1 cellular context compared by ENCODE assay signal in the genomic region with DNA sequence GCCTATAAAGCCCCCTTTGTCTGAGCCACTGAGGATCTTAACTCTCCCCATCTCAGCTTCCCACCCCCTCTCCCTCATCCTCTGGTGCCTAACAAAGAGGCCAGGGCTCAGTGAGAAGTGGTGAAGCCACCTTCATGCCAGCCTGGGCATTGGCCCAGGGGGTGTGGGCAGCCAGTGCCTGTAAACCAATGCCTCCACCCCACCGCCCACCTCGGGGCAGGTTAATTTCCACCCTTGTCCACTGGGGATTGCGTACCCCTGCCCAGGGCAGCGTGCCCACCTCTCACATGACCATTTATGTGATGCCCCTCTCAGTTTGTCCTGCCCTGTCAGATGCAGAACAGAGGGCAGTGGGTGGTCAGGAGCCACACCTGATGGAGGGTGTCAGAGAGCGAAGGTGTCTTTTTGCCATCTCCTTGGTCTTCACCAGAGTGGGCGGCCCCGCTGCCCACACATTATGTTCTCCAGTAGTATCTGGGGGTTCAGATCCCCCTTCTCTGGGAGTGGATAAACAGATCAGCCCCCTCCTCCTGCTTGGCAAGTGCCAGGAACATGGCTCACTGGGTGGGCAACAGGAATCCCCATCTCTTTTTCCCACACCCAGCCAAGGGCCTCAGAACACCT.
TF ChIP-seq lines count a peak whose summit lies in the region.

No MANE protein-coding gene starts in this region.

TF ChIP-seq in Ishikawa, 13 proteins besides CTCF, POLR2A, EP300 and RAD21:
- TF ChIP-seq ZBTB7A (IDR thresholded peaks at IDR 0.05; ENCODE audit: low read depth) (peak; percentile 53), TAF1 (IDR thresholded peaks at IDR 0.05; ENCODE audit: low read depth) (no peak), NFIC (IDR thresholded peaks at IDR 0.05) (no peak), EGR1 (IDR thresholded peaks at IDR 0.05) (no peak), YY1 (IDR thresholded peaks at IDR 0.05; ENCODE audit: low read depth) (no peak), FOXM1 (IDR thresholded peaks at IDR 0.05; ENCODE audit: borderline replicate concordance, low read depth) (no peak)
- TF ChIP-seq, protein P1, sequence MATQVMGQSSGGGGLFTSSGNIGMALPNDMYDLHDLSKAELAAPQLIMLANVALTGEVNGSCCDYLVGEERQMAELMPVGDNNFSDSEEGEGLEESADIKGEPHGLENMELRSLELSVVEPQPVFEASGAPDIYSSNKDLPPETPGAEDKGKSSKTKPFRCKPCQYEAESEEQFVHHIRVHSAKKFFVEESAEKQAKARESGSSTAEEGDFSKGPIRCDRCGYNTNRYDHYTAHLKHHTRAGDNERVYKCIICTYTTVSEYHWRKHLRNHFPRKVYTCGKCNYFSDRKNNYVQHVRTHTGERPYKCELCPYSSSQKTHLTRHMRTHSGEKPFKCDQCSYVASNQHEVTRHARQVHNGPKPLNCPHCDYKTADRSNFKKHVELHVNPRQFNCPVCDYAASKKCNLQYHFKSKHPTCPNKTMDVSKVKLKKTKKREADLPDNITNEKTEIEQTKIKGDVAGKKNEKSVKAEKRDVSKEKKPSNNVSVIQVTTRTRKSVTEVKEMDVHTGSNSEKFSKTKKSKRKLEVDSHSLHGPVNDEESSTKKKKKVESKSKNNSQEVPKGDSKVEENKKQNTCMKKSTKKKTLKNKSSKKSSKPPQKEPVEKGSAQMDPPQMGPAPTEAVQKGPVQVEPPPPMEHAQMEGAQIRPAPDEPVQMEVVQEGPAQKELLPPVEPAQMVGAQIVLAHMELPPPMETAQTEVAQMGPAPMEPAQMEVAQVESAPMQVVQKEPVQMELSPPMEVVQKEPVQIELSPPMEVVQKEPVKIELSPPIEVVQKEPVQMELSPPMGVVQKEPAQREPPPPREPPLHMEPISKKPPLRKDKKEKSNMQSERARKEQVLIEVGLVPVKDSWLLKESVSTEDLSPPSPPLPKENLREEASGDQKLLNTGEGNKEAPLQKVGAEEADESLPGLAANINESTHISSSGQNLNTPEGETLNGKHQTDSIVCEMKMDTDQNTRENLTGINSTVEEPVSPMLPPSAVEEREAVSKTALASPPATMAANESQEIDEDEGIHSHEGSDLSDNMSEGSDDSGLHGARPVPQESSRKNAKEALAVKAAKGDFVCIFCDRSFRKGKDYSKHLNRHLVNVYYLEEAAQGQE (IDR thresholded peaks at IDR 0.05; ENCODE audit: low read depth) = no peak
